In the genomic region with DNA sequence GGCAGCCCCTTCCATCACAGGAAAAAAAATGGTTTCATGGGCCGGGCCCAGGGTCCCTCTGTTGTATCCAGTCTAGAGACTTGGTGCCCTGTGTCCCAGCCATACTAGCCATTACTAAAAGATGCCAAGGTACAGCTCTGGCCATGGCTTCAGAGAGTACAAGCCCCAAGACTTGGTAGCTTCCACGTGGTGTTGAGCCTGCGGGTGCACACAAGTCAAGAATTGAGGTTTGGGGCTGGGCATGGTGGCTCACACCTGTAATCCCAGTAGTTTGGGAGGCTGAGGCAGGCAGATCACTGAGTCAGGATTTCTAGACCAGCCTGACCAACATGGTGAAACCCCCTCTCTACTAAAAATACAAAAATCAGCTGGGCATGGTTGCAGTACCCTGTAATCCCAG, we compare ENCODE assay signal across 39 cellular contexts.
"Had no signal": no experiment of that assay in that cellular context is flagged by ENCODE, and none has a peak within 500 bp of the region (broad histone marks: within the 10 kb centered on the region; RNA-seq: fewer than 3 reads in every experiment).

No MANE protein-coding gene starts in this region.

- FAIRE-seq: astrocyte, bronchial epithelial cell had no signal

- H3K27ac Mint-ChIP-seq: activated naive CD4-positive, alpha-beta T cell treated with anti-CD3 and anti-CD28 coated beads for 36 hours; activated naive CD4-positive, alpha-beta T cell treated with anti-CD3 and anti-CD28 coated beads, Interleukin-2, amount 10 ng/mL, durations not matched to agents 7 days and 5 days; activated naive CD4-positive, alpha-beta T cell treated with anti-CD3 and anti-CD28 coated beads, Interleukin-2, amount 50 U/mL, for 24 hours; activated naive CD4-positive, alpha-beta T cell treated with anti-CD3 and anti-CD28 coated beads, Interleukin-2, amount 50 U/mL, for 72 hours; activated naive CD8-positive, alpha-beta T cell; activated naive CD8-positive, alpha-beta T cell treated with anti-CD3 and anti-CD28 coated beads for 36 hours; activated naive CD8-positive, alpha-beta T cell treated with anti-CD3 and anti-CD28 coated beads, Interleukin-2, amount 10 ng/mL, durations not matched to agents 7 days and 5 days; activated naive CD8-positive, alpha-beta T cell treated with anti-CD3 and anti-CD28 coated beads, Interleukin-2, amount 50 U/mL, for 24 hours; activated T-cell treated with anti-CD3 and anti-CD28 coated beads, Interleukin-2, amount 50 U/mL, for 24 hours; activated T-cell treated with anti-CD3 and anti-CD28 coated beads, Interleukin-2, amount 50 U/mL, for 72 hours; activated T-helper 1 cell treated with anti-CD3 and anti-CD28 coated beads, Interleukin-12 subunit alpha, Interleukin-12 subunit beta, Interleukin-2, Interleukin-4 antibody, amounts not matched to agents 30 ng/mL and 10 ng/mL and 1 ng/mL, durations not matched to agents 14 hours and 24 hours and 36 hours; activated T-helper 17 cell treated with anti-CD3 and anti-CD28 coated beads, Interleukin-2, amount 50 U/mL, for 72 hours; activated T-helper 2 cell treated with anti-CD3 and anti-CD28 coated beads, Interferon-gamma antibody, Interleukin-2, Interleukin-4, amounts not matched to agents 10 μg/mL and 5 μg/mL and 100 μg/mL, durations not matched to agents 14 hours and 24 hours and 36 hours; brain had no signal

- H3K27me3 Mint-ChIP-seq: activated naive CD4-positive, alpha-beta T cell treated with anti-CD3 and anti-CD28 coated beads, Interleukin-2, amount 10 ng/mL, durations not matched to agents 7 days and 5 days; activated naive CD4-positive, alpha-beta T cell treated with anti-CD3 and anti-CD28 coated beads, Interleukin-2, amount 50 U/mL, for 24 hours; activated naive CD8-positive, alpha-beta T cell; activated naive CD8-positive, alpha-beta T cell treated with anti-CD3 and anti-CD28 coated beads for 36 hours; activated naive CD8-positive, alpha-beta T cell treated with anti-CD3 and anti-CD28 coated beads, Interleukin-2, amount 10 ng/mL, durations not matched to agents 7 days and 5 days; activated naive CD8-positive, alpha-beta T cell treated with anti-CD3 and anti-CD28 coated beads, Interleukin-2, amount 50 U/mL, for 24 hours; activated T-cell treated with anti-CD3 and anti-CD28 coated beads, Interleukin-2, amount 50 U/mL, for 24 hours; activated T-helper 17 cell treated with anti-CD3 and anti-CD28 coated beads, Interleukin-2, amount 50 U/mL, for 72 hours; brain; central memory CD8-positive, alpha-beta T cell had no signal

- H3K4me3 ChIP-seq: adrenal gland, ascending aorta, body of pancreas, breast epithelium, cardiac muscle cell had no signal

- H3K36me3 ChIP-seq: adrenal gland, ascending aorta, brain microvascular endothelial cell, breast epithelium, cardiac muscle cell had no signal

- H3K27me3 ChIP-seq: adrenal gland, ascending aorta, body of pancreas, brain microvascular endothelial cell, breast epithelium, cardiac muscle cell had no signal

- DNase-seq: activated effector memory CD4-positive, alpha-beta T cell treated with anti-CD3 and anti-CD28 coated beads, Interleukin-2, amount 50 U/mL, for 16 hours; activated effector memory CD4-positive, alpha-beta T cell treated with Interleukin-2 at 50 U/mL for 16 hours; activated gamma-delta T cell; activated gamma-delta T cell treated with Interleukin-2 at 50 U/mL for 16 hours; activated naive CD4-positive, alpha-beta T cell; activated naive CD4-positive, alpha-beta T cell treated with anti-CD3 and anti-CD28 coated beads for 36 hours; activated naive CD4-positive, alpha-beta T cell treated with anti-CD3 and anti-CD28 coated beads, Interleukin-2, amount 10 ng/mL, durations not matched to agents 7 days and 5 days; activated naive CD4-positive, alpha-beta T cell treated with anti-CD3 and anti-CD28 coated beads, Interleukin-2, amount 50 U/mL, for 16 hours; activated naive CD4-positive, alpha-beta T cell treated with Interleukin-2 at 50 U/mL for 16 hours; activated naive CD8-positive, alpha-beta T cell treated with anti-CD3 and anti-CD28 coated beads for 36 hours; activated naive CD8-positive, alpha-beta T cell treated with anti-CD3 and anti-CD28 coated beads, Interleukin-2, amount 10 ng/mL, durations not matched to agents 7 days and 5 days; activated naive CD8-positive, alpha-beta T cell treated with anti-CD3 and anti-CD28 coated beads, Interleukin-2, amount 50 U/mL, for 24 hours; activated T-cell treated with anti-CD3 and anti-CD28 coated beads, Interleukin-2, amount 50 U/mL, for 24 hours; activated T-cell treated with anti-CD3 and anti-CD28 coated beads, Interleukin-2, amount 50 U/mL, for 4 hours; activated T-cell treated with anti-CD3 and anti-CD28 coated beads, Interleukin-2, amount 50 U/mL, for 48 hours; activated T-cell treated with anti-CD3 and anti-CD28 coated beads, Interleukin-2, amount 50 U/mL, for 72 hours; adrenal gland; amniotic stem cell; amygdala; anterior cingulate cortex; aorta; body of pancreas; brain microvascular endothelial cell; caudate nucleus; central memory CD4-positive, alpha-beta T cell; cerebellar nuclear complex had no signal

- H3K9me3 Mint-ChIP-seq: activated naive CD4-positive, alpha-beta T cell treated with anti-CD3 and anti-CD28 coated beads for 36 hours; activated T-helper 1 cell treated with anti-CD3 and anti-CD28 coated beads, Interleukin-12 subunit alpha, Interleukin-12 subunit beta, Interleukin-2, Interleukin-4 antibody, amounts not matched to agents 30 ng/mL and 10 ng/mL and 1 ng/mL, durations not matched to agents 14 hours and 24 hours and 36 hours; activated T-helper 2 cell treated with anti-CD3 and anti-CD28 coated beads, Interferon-gamma antibody, Interleukin-2, Interleukin-4, amounts not matched to agents 10 μg/mL and 5 μg/mL and 100 μg/mL, durations not matched to agents 14 hours and 24 hours and 36 hours had no signal

- H3K4me3 Mint-ChIP-seq: activated naive CD4-positive, alpha-beta T cell treated with anti-CD3 and anti-CD28 coated beads for 36 hours; activated naive CD4-positive, alpha-beta T cell treated with anti-CD3 and anti-CD28 coated beads, Interleukin-2, amount 10 ng/mL, durations not matched to agents 7 days and 5 days; activated naive CD4-positive, alpha-beta T cell treated with anti-CD3 and anti-CD28 coated beads, Interleukin-2, amount 50 U/mL, for 24 hours; activated naive CD8-positive, alpha-beta T cell; activated naive CD8-positive, alpha-beta T cell treated with anti-CD3 and anti-CD28 coated beads for 36 hours; activated naive CD8-positive, alpha-beta T cell treated with anti-CD3 and anti-CD28 coated beads, Interleukin-2, amount 10 ng/mL, durations not matched to agents 7 days and 5 days; activated naive CD8-positive, alpha-beta T cell treated with anti-CD3 and anti-CD28 coated beads, Interleukin-2, amount 50 U/mL, for 24 hours; activated T-cell treated with anti-CD3 and anti-CD28 coated beads, Interleukin-2, amount 50 U/mL, for 24 hours; activated T-cell treated with anti-CD3 and anti-CD28 coated beads, Interleukin-2, amount 50 U/mL, for 4 hours; activated T-cell treated with anti-CD3 and anti-CD28 coated beads, Interleukin-2, amount 50 U/mL, for 72 hours; activated T-helper 1 cell treated with anti-CD3 and anti-CD28 coated beads, Interleukin-12 subunit alpha, Interleukin-12 subunit beta, Interleukin-2, Interleukin-4 antibody, amounts not matched to agents 30 ng/mL and 10 ng/mL and 1 ng/mL, durations not matched to agents 14 hours and 24 hours and 36 hours; activated T-helper 17 cell treated with anti-CD3 and anti-CD28 coated beads, Interleukin-2, amount 50 U/mL, for 72 hours; brain; central memory CD8-positive, alpha-beta T cell had no signal

- H3K36me3 Mint-ChIP-seq: activated naive CD4-positive, alpha-beta T cell treated with anti-CD3 and anti-CD28 coated beads, Interleukin-2, amount 10 ng/mL, durations not matched to agents 7 days and 5 days; activated naive CD4-positive, alpha-beta T cell treated with anti-CD3 and anti-CD28 coated beads, Interleukin-2, amount 50 U/mL, for 24 hours; activated naive CD4-positive, alpha-beta T cell treated with anti-CD3 and anti-CD28 coated beads, Interleukin-2, amount 50 U/mL, for 72 hours; activated naive CD8-positive, alpha-beta T cell; activated naive CD8-positive, alpha-beta T cell treated with anti-CD3 and anti-CD28 coated beads for 36 hours; activated naive CD8-positive, alpha-beta T cell treated with anti-CD3 and anti-CD28 coated beads, Interleukin-2, amount 10 ng/mL, durations not matched to agents 7 days and 5 days; brain had no signal

- H3K9me3 ChIP-seq: adrenal gland, ascending aorta, body of pancreas, breast epithelium had no signal

- H3K4me1 Mint-ChIP-seq: activated naive CD4-positive, alpha-beta T cell treated with anti-CD3 and anti-CD28 coated beads, Interleukin-2, amount 10 ng/mL, durations not matched to agents 7 days and 5 days; activated naive CD8-positive, alpha-beta T cell treated with anti-CD3 and anti-CD28 coated beads for 36 hours; activated naive CD8-positive, alpha-beta T cell treated with anti-CD3 and anti-CD28 coated beads, Interleukin-2, amount 10 ng/mL, durations not matched to agents 7 days and 5 days; activated naive CD8-positive, alpha-beta T cell treated with anti-CD3 and anti-CD28 coated beads, Interleukin-2, amount 50 U/mL, for 24 hours; activated T-helper 17 cell treated with anti-CD3 and anti-CD28 coated beads, Interleukin-2, amount 50 U/mL, for 72 hours; central memory CD8-positive, alpha-beta T cell had no signal

- ATAC-seq: activated naive CD4-positive, alpha-beta T cell treated with anti-CD3 and anti-CD28 coated beads, Interleukin-2, amount 50 U/mL, for 72 hours; activated naive CD8-positive, alpha-beta T cell treated with anti-CD3 and anti-CD28 coated beads, Interleukin-2, amount 50 U/mL, for 24 hours; activated T-cell treated with anti-CD3 and anti-CD28 coated beads, Interleukin-2, amount 50 U/mL, for 4 hours; activated T-cell treated with anti-CD3 and anti-CD28 coated beads, Interleukin-2, amount 50 U/mL, for 72 hours; activated T-helper 17 cell treated with anti-CD3 and anti-CD28 coated beads, Interleukin-2, amount 50 U/mL, for 72 hours; body of pancreas had no signal

- H3K4me1 ChIP-seq: adrenal gland, ascending aorta, body of pancreas, breast epithelium had no signal

- H3K27ac ChIP-seq: adrenal gland, ascending aorta, body of pancreas, brain microvascular endothelial cell, breast epithelium, cardiac muscle cell had no signal
